Comparison of ENCODE assay signal across 16 cellular contexts in the genomic region with DNA sequence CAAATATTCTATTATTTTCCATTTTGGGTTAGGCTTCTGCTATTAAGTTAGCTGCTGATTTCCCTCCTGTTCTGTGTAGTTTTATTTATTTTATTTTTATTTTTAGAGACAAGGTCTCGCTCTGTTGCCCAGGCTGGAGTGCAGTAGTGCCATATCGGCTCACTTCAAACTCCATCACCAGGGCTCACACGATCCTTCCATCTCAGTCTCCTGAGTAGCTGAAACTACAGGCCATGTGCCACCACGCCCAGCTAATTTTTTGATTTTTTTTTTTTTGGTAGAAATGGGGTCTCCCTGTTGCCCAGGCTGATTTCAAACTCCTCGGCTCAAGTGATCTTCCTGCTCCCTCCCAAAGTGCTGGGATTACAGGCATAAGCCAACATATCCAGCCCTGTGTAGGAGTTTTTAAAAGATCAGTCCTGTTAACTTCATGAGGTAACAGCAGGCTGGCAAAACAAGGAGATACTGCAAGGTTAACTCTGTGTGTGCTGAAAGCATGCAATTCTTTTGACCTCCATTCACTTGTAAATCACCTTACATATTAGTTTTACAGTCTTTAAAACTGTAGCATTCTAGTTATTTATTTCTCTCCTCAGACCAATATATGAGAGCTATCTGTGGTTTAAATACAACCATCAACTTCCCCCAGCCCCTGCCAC.
A peak's percentile ranks its signal among the peaks of the same experiment; 100 is the strongest.
DNase-seq lines count a peak whose midpoint lies in the region; ATAC-seq, FAIRE-seq and TF ChIP-seq lines count a peak whose summit lies in the region.
"Had no signal": no experiment of that assay in that cellular context is flagged by ENCODE, and none has a peak within 500 bp of the region (broad histone marks: within the 10 kb centered on the region; RNA-seq: fewer than 3 reads in every experiment).

No MANE protein-coding gene starts in this region.

- H4K8ac ChIP-seq in H1 (ENCODE audit: extremely low read depth, insufficient read depth, low read length), result no peak overlapping the region

- H2BK12ac ChIP-seq in H1 (ENCODE audit: low read depth, low read length), result 0 out of 2 replicates have a peak overlapping the region, but pooled peaks have one; percentile 53

- peak; percentile 52 for FAIRE-seq in H1 (lab: Jason Lieb, UNC)
- FAIRE-seq in GM12891 (lab: Jason Lieb, UNC), result no peak
- FAIRE-seq: H54 had no signal

- CTCF ChIA-PET in CD8-positive, alpha-beta T cell (lab: Charles Lee), result interaction anchor here (0.6 to 4.1 kb wide), 3 partner anchors 59 to 83 kb away, joined by 3 to 20 read pairs (median 4); partner anchors contain the start of gene SSH2
- CTCF ChIA-PET in H1 (lab: Charles Lee; ENCODE audit: partially characterized antibody), result interaction anchor here (0.6 to 4.2 kb wide), 15 partner anchors 13 to 249 kb away, joined by 3 to 41 read pairs (median 5); partner anchors contain the start of gene SSH2

- H3K27me3 ChIP-seq in CD8-positive, alpha-beta T cell (ENCODE audit: insufficient read depth, low read length), result no peaks in the 10 kb centered on the region
- no peaks in the 10 kb centered on the region for H3K27me3 ChIP-seq in HUES48 (ENCODE audit: control insufficient read depth, insufficient read depth, low read length)
- no peaks in the 10 kb centered on the region for H3K27me3 ChIP-seq in H1 (replicated peaks in 1 of 4; ENCODE audit: control insufficient read depth in 3 of 4, extremely low read depth in 1 of 4, insufficient read depth in 3 of 4, low read length in 3 of 4)
- no peaks in the 10 kb centered on the region for H3K27me3 ChIP-seq in neural progenitor cell
- H3K27me3 ChIP-seq: BE2C had no signal

- peaks cover 26% of the 10 kb centered on the region for H3K4me1 Mint-ChIP-seq in CD8-positive, alpha-beta T cell (ENCODE audit: low read depth)
- peaks cover 24% of the 10 kb centered on the region for H3K4me1 Mint-ChIP-seq in neural progenitor cell

- H3K36me3 Mint-ChIP-seq in CD8-positive, alpha-beta T cell, result no peaks in the 10 kb centered on the region
- H3K36me3 Mint-ChIP-seq in neural progenitor cell, result no peaks in the 10 kb centered on the region
- H3K36me3 Mint-ChIP-seq: IgD-negative memory B cell had no signal

- TF ChIP-seq EP300 in H1 (IDR thresholded peaks at IDR 0.05; ENCODE audit: borderline replicate concordance in 1 of 2, low read depth in 2 of 2, low read length in 2 of 2), result no peak

- H3K23ac ChIP-seq in H1 (ENCODE audit: insufficient read length), result no peak overlapping the region

- no peak overlapping the region for H3K4me3 ChIP-seq in CD8-positive, alpha-beta T cell (ENCODE audit: low read depth, low read length)
- H3K4me3 ChIP-seq in HUES48 (ENCODE audit: low read depth, low read length) (no peak overlapping the region), H1 (ENCODE audit: extremely low read depth in 1 of 4, insufficient read depth in 2 of 4, low read depth in 3 of 4, low read length in 4 of 4) (no peak overlapping the region), neural progenitor cell (no peak overlapping the region)

- no peak overlapping the region for H3K14ac ChIP-seq in H1 (ENCODE audit: insufficient read length)

- no peak overlapping the region for H3K56ac ChIP-seq in H1 (replicated peaks; ENCODE audit: insufficient read length, low read depth, low read length)

- H3K4me3 Mint-ChIP-seq in CD8-positive, alpha-beta T cell, result no peak overlapping the region
- no peak overlapping the region for H3K4me3 Mint-ChIP-seq in neural progenitor cell

- POLR2A ChIA-PET in CD8-positive, alpha-beta T cell (lab: Charles Lee), result interaction anchor here (1.0 kb wide), 1 partner anchor 25 kb away, joined by 3 read pairs; no protein-coding TSS in a partner anchor
- POLR2A ChIA-PET in H1 (lab: Charles Lee; ENCODE audit: partially characterized antibody), result no interaction called here

- no peaks in the 10 kb centered on the region for H3K79me1 ChIP-seq in H1 (ENCODE audit: low read depth, low read length)

- H2BK120ac ChIP-seq in H1 (replicated peaks; ENCODE audit: low read depth, low read length), result no peak overlapping the region

- H3K79me2 ChIP-seq in H1 (ENCODE audit: control insufficient read depth in 1 of 2, insufficient read depth in 2 of 2, low read length in 2 of 2) (peaks cover 2 to 3% of the 10 kb centered on the region in 2 experiments; a peak in 1 of 4 replicates), neural progenitor cell (ENCODE audit: low read depth) (peaks cover 8% of the 10 kb centered on the region)

- H3K18ac ChIP-seq in H1 (ENCODE audit: extremely low read depth, low read length), result no peak overlapping the region

- no peak for TF ChIP-seq CTCF in CD8-positive, alpha-beta T cell (IDR thresholded peaks at IDR 0.05)
- TF ChIP-seq CTCF in H1 (IDR thresholded peaks at IDR 0.05; ENCODE audit: control extremely low read depth in 1 of 3, insufficient read depth in 1 of 3, low read depth in 1 of 3, low read length in 3 of 3) (no peak), neural progenitor cell (IDR thresholded peaks at IDR 0.05) (no peak)

- H2AFZ ChIP-seq in H1 (ENCODE audit: low read length) (no peak overlapping the region), neural progenitor cell (replicated peaks) (no peak overlapping the region)

- TF ChIP-seq RAD21 in H1 (IDR thresholded peaks at IDR 0.05 in 1 of 2, conservative IDR thresholded peaks at IDR 0.05 in 1 of 2; ENCODE audit: low read depth in 2 of 2, low read length in 2 of 2), result no peak

- H3F3A ChIP-seq in neural progenitor cell (ENCODE audit: low read depth), result peaks cover 8% of the 10 kb centered on the region

- no peaks in the 10 kb centered on the region for H3K23me2 ChIP-seq in H1 (ENCODE audit: low read depth, low read length)

- H3K4me2 ChIP-seq in H1 (ENCODE audit: insufficient read depth in 1 of 2, low read depth in 2 of 2, low read length in 2 of 2) (0 out of 4 replicates have a peak overlapping the region, but pooled peaks of 1 of the 2 experiments have one; percentile 18), neural progenitor cell (peak overlapping the region; percentile 59)

- H3K27ac ChIP-seq in CD8-positive, alpha-beta T cell (ENCODE audit: low read depth, low read length), result no peak overlapping the region
- H3K27ac ChIP-seq in HUES48 (ENCODE audit: low read depth, low read length), result peak overlapping the region; percentile 50
- H3K27ac ChIP-seq in H1 (ENCODE audit: low read depth, low read length), result no peak overlapping the region
- no peak overlapping the region for H3K27ac ChIP-seq in neural progenitor cell

- H3K4me1 ChIP-seq in CD8-positive, alpha-beta T cell (ENCODE audit: insufficient read depth, low read length), result no peaks in the 10 kb centered on the region
- H3K4me1 ChIP-seq in HUES48 (ENCODE audit: control insufficient read depth, insufficient read depth, low read length) (peaks cover 28% of the 10 kb centered on the region), H1 (replicated peaks in 1 of 4; ENCODE audit: control insufficient read depth in 3 of 4, insufficient read depth in 4 of 4, low read length in 3 of 4) (peaks cover 0 to 6% (median 3%) of the 10 kb centered on the region in 4 experiments; a peak in 6 of 7 replicates), neural progenitor cell (peaks cover 17% of the 10 kb centered on the region)
- H3K4me1 ChIP-seq: BE2C had no signal

- no peaks in the 10 kb centered on the region for H3K9me3 Mint-ChIP-seq in CD8-positive, alpha-beta T cell
- H3K9me3 Mint-ChIP-seq in neural progenitor cell, result no peaks in the 10 kb centered on the region
- H3K9me3 Mint-ChIP-seq: IgD-negative memory B cell had no signal

- H3K9ac ChIP-seq in HUES48 (ENCODE audit: low read depth, low read length), result no peak overlapping the region
- H3K9ac ChIP-seq in H1 (replicated peaks in 1 of 4; ENCODE audit: extremely low read depth in 1 of 4, low read depth in 3 of 4, low read length in 3 of 4), result no peak overlapping the region; a peak in 1 of 7 replicates
- peak overlapping the region; percentile 50 for H3K9ac ChIP-seq in neural progenitor cell

- no peak overlapping the region for H4K91ac ChIP-seq in H1 (replicated peaks; ENCODE audit: insufficient read length, low read length)

- H2BK20ac ChIP-seq in H1 (ENCODE audit: low read length), result no peak overlapping the region

- no peaks in the 10 kb centered on the region for H4K20me1 ChIP-seq in H1 (replicated peaks in 1 of 2; ENCODE audit: control insufficient read depth in 1 of 2, insufficient read depth in 2 of 2, low read length in 2 of 2)
- H4K20me1 ChIP-seq in neural progenitor cell (ENCODE audit: low read depth), result no peaks in the 10 kb centered on the region

- peak overlapping the region; percentile 38; the same call in 1 of the 2 replicates for H2BK5ac ChIP-seq in H1 (ENCODE audit: low read depth, low read length)

- intact Hi-C loops in CD8-positive, alpha-beta T cell (cut with DNase I, micrococcal nuclease), result loop anchor here in 1 of 2 experiments (1.0 to 5.0 kb wide), 2 partner anchors 35 to 64 kb away; no protein-coding TSS in a partner anchor

- H3K9me3 ChIP-seq in CD8-positive, alpha-beta T cell (ENCODE audit: low read length), result no peaks in the 10 kb centered on the region
- no peaks in the 10 kb centered on the region for H3K9me3 ChIP-seq in HUES48 (ENCODE audit: control insufficient read depth, insufficient read depth, low read length)
- no peaks in the 10 kb centered on the region for H3K9me3 ChIP-seq in H1 (ENCODE audit: insufficient read depth in 2 of 2, low read depth in 1 of 2, low read length in 1 of 2)
- no peaks in the 10 kb centered on the region for H3K9me3 ChIP-seq in neural progenitor cell (ENCODE audit: low read depth)
- H3K9me3 ChIP-seq: BE2C had no signal

- H4K5ac ChIP-seq in H1 (ENCODE audit: insufficient read length, low read depth, low read length), result no peak overlapping the region

- no peak for DNase-seq in CD8-positive, alpha-beta T cell
- no peak for DNase-seq in H1 (ENCODE audit: low read depth in 1 of 2, low spot score in 2 of 2)
- no peak for DNase-seq in neural progenitor cell (ENCODE audit: low spot score)
- DNase-seq in GM12891 (ENCODE audit: insufficient read length, low spot score), result no peak
- DNase-seq in NCI-H2029 treated with DMSO at 0.1 percent for 48 hours (lab: John Stamatoyannopoulos, UW), result no peak
- DNase-seq in COLO668 (lab: John Stamatoyannopoulos, UW; ENCODE audit: unreplicated experiment), result no peak
- DNase-seq: BE2C, GF-D8, NCI-H187, NCI-H2171, NCI-H446, NCI-H69, RPMI8226 had no signal

- H3K27me3 Mint-ChIP-seq in CD8-positive, alpha-beta T cell (ENCODE audit: low read depth), result no peaks in the 10 kb centered on the region
- H3K27me3 Mint-ChIP-seq in neural progenitor cell (ENCODE audit: insufficient read depth, low read depth), result no peaks in the 10 kb centered on the region
- H3K27me3 Mint-ChIP-seq: IgD-negative memory B cell had no signal

- no peak overlapping the region for H2BK15ac ChIP-seq in H1 (ENCODE audit: low read length)

- ATAC-seq in CD8-positive, alpha-beta T cell, result no peak

- 75% methylated on average over 5 of the region's 5 CpGs; no CpG with 5 or more reads in 1 of the 2 experiments for WGBS in H1 (ENCODE audit: extremely low coverage in 1 of 2, insufficient coverage in 1 of 2, insufficient read length in 1 of 2, insufficient replicate concordance in 2 of 2, low coverage in 1 of 2, low lambda C conversion rate in 2 of 2, missing lambda C conversion rate in 1 of 2), 2 experiments

- H3K27ac Mint-ChIP-seq in CD8-positive, alpha-beta T cell, result peak overlapping the region; percentile 27
- H3K27ac Mint-ChIP-seq in neural progenitor cell, result no peak overlapping the region
- H3K27ac Mint-ChIP-seq: IgD-negative memory B cell had no signal

- H3K4ac ChIP-seq in H1 (replicated peaks; ENCODE audit: insufficient read length, low read depth, low read length), result no peak overlapping the region

- H2AK5ac ChIP-seq in H1 (ENCODE audit: low read depth, low read length), result no peak overlapping the region

- H3K36me3 ChIP-seq in CD8-positive, alpha-beta T cell (ENCODE audit: insufficient read depth, low read length), result no peaks in the 10 kb centered on the region
- H3K36me3 ChIP-seq in HUES48 (ENCODE audit: control insufficient read depth, insufficient read depth, low read length), result no peaks in the 10 kb centered on the region
- no peaks in the 10 kb centered on the region for H3K36me3 ChIP-seq in H1 (ENCODE audit: control insufficient read depth in 2 of 4, insufficient read depth in 4 of 4, low read length in 3 of 4)
- no peaks in the 10 kb centered on the region for H3K36me3 ChIP-seq in neural progenitor cell
- H3K36me3 ChIP-seq: BE2C had no signal

- no peak for TF ChIP-seq POLR2A in H1 (IDR thresholded peaks at IDR 0.05; ENCODE audit: control extremely low read depth in 1 of 2, low read depth in 2 of 2, low read length in 2 of 2)
- TF ChIP-seq POLR2A in GM12891 (IDR thresholded peaks at IDR 0.05; ENCODE audit: low read depth, low read length), result no peak
